In genomic region chr3:51706788-51707731, GRCh38 we compare ENCODE assay signal across 9 cellular contexts. TPM values are rescaled to one million over a fixed set of nuclear protein-coding genes. Genes with fewer than 3 reads are reported as not detected.
A peak's percentile ranks its signal among the peaks of the same experiment; 100 is the strongest.
DNase-seq lines count a peak whose midpoint lies in the region; ATAC-seq and TF ChIP-seq lines count a peak whose summit lies in the region.
"Had no signal": no experiment of that assay in that cellular context is flagged by ENCODE, and none has a peak within 500 bp of the region (broad histone marks: within the 10 kb centered on the region; RNA-seq: fewer than 3 reads in every experiment).

TSS of gene GRM2 (plus strand) at chr3:51707068. CDS start at chr3:51708984, 1,916 bp downstream.

- no peaks in the 10 kb centered on the region for H3K9me3 ChIP-seq in liver (ENCODE audit: control insufficient read depth in 4 of 4, low read length in 3 of 4)
- H3K9me3 ChIP-seq in suprapubic skin, result no peaks in the 10 kb centered on the region

- no peaks in the 10 kb centered on the region for H3K79me2 ChIP-seq in ACC112 (ENCODE audit: control insufficient read depth, insufficient read depth, low read length, unreplicated experiment)

- H3K27me3 ChIP-seq in ACC112 (ENCODE audit: insufficient read depth, low read length), result peaks cover 18% of the 10 kb centered on the region
- no peaks in the 10 kb centered on the region for H3K27me3 ChIP-seq in liver (ENCODE audit: control insufficient read depth in 4 of 4, insufficient read depth in 4 of 4, low read length in 3 of 4)
- H3K27me3 ChIP-seq in suprapubic skin, result no peaks in the 10 kb centered on the region

- no peak for TF ChIP-seq POLR2A in suprapubic skin (IDR thresholded peaks at IDR 0.05)

- no peak for TF ChIP-seq CTCF in endothelial cell (IDR thresholded peaks at IDR 0.05; ENCODE audit: unreplicated experiment)
- TF ChIP-seq CTCF in liver (IDR thresholded peaks at IDR 0.05; ENCODE audit: low read depth, low read length, missing input control), result no peak
- TF ChIP-seq CTCF in suprapubic skin (IDR thresholded peaks at IDR 0.05), result no peak
- no peak for TF ChIP-seq CTCF in GM13976 (IDR thresholded peaks at IDR 0.05; ENCODE audit: borderline replicate concordance, control extremely low read depth, extremely low read depth, insufficient read depth, missing control alignments)

- no peak within 1 kb of the TSS for H3K9ac ChIP-seq in liver (ENCODE audit: low read depth in 1 of 2, low read length in 2 of 2)

- H3K27ac ChIP-seq in ACC112 (ENCODE audit: low read depth, low read length) (no peak within 1 kb of the TSS), liver (ENCODE audit: low read depth in 1 of 2, low read length in 2 of 2) (no peak within 1 kb of the TSS), suprapubic skin (no peak within 1 kb of the TSS)
- H3K27ac ChIP-seq: epithelial cell of prostate had no signal

- H3K4me3 ChIP-seq in ACC112 (ENCODE audit: low read depth, low read length) (peak within 1 kb of the TSS; percentile 60), liver (ENCODE audit: low read depth in 1 of 3, low read length in 3 of 3) (peak within 1 kb of the TSS in 1 of 3 donors; percentile 12), suprapubic skin (peak within 1 kb of the TSS; percentile 46)

- no peak within 1 kb of the TSS for H2AFZ ChIP-seq in ACC112 (ENCODE audit: low read length, unreplicated experiment)

- peaks cover 6% of the 10 kb centered on the region for H3K36me3 Mint-ChIP-seq in endothelial cell (ENCODE audit: low read depth, unreplicated experiment)

- no peak within 1 kb of the TSS for H3K27ac Mint-ChIP-seq in endothelial cell (ENCODE audit: unreplicated experiment)

- peak; percentile 90 for ATAC-seq in SK-N-SH treated with all-trans-retinoic acid at 6 μM for 48 hours
- ATAC-seq in GM18867 (IDR thresholded peaks at IDR 0.05; ENCODE audit: unreplicated experiment), result no peak

- peaks cover 12% of the 10 kb centered on the region for H3K4me1 Mint-ChIP-seq in endothelial cell (ENCODE audit: unreplicated experiment)

- in situ Hi-C loops in GM13976 (cut with MboI; ENCODE audit: low sequenced_read_pairs, unreplicated experiment), result no loop called here

- 21% methylated on average over 69 of the region's 69 CpGs for WGBS in liver
- 14% methylated on average over 45 of the region's 69 CpGs for WGBS in suprapubic skin

- no peak for TF ChIP-seq EP300 in suprapubic skin (IDR thresholded peaks at IDR 0.05)

- TF ChIP-seq RAD21 in liver (IDR thresholded peaks at IDR 0.05), result no peak

- H3K4me1 ChIP-seq in ACC112 (ENCODE audit: control insufficient read depth, insufficient read depth, low read length, unreplicated experiment) (no peaks in the 10 kb centered on the region), liver (ENCODE audit: control insufficient read depth in 4 of 4, insufficient read depth in 4 of 4, low read length in 3 of 4) (peaks cover 0 to 4% (median 1%) of the 10 kb centered on the region in 4 donors), suprapubic skin (peaks cover 12% of the 10 kb centered on the region)

- peak; percentile 93 for DNase-seq in GM03348 (ENCODE audit: low spot score)
- peak; percentile 89 for DNase-seq in endothelial cell (ENCODE audit: low spot score)
- peak; percentile 70 to 82 for DNase-seq in suprapubic skin (ENCODE audit: low spot score in 2 of 2)
- DNase-seq in GM13976 (ENCODE audit: low spot score), result no peak

- H3K27me3 Mint-ChIP-seq in endothelial cell (ENCODE audit: unreplicated experiment), result peaks cover 5% of the 10 kb centered on the region

- H3K36me3 ChIP-seq in ACC112 (ENCODE audit: insufficient read depth, low read length), result no peaks in the 10 kb centered on the region
- peaks cover 5 to 25% (median 11%) of the 10 kb centered on the region in 4 donors for H3K36me3 ChIP-seq in liver (ENCODE audit: control insufficient read depth in 4 of 4, insufficient read depth in 3 of 4, low read depth in 1 of 4, low read length in 3 of 4)
- peaks cover 25% of the 10 kb centered on the region for H3K36me3 ChIP-seq in suprapubic skin

- peak within 1 kb of the TSS; percentile 89 for H3K4me3 Mint-ChIP-seq in endothelial cell (ENCODE audit: unreplicated experiment)

- no peaks in the 10 kb centered on the region for H3K9me3 Mint-ChIP-seq in endothelial cell (ENCODE audit: unreplicated experiment)

TF ChIP-seq in SK-N-SH treated with all-trans-retinoic acid at 6 μM for 48 hours, 23 proteins besides CTCF, POLR2A, EP300 and RAD21 (continues in another document):
- TF ChIP-seq POU6F1 (CRISPR knock-in tag; IDR thresholded peaks at IDR 0.05; ENCODE audit: borderline replicate concordance, low read depth) (no peak), ESRRG (CRISPR knock-in tag; IDR thresholded peaks at IDR 0.05) (no peak), RARB (CRISPR knock-in tag; IDR thresholded peaks at IDR 0.05) (no peak), ZFP3 (CRISPR knock-in tag; IDR thresholded peaks at IDR 0.05) (no peak; the same call in 1 of the 2 replicates), PPARA (CRISPR knock-in tag; IDR thresholded peaks at IDR 0.05; ENCODE audit: borderline replicate concordance) (no peak), CSRNP3 (CRISPR knock-in tag; IDR thresholded peaks at IDR 0.05) (no peak), TOX (CRISPR knock-in tag; IDR thresholded peaks at IDR 0.05; ENCODE audit: borderline replicate concordance) (no peak)

TF ChIP-seq in liver, 16 proteins besides CTCF, POLR2A, EP300 and RAD21:
- TF ChIP-seq REST (IDR thresholded peaks at IDR 0.05), result peak; percentile 98
- no peak for TF ChIP-seq NR2F2 (IDR thresholded peaks at IDR 0.05)

RNA-seq across cellular contexts. Expression of gene GRM2, which starts in this region (rescaled TPM):
- 0.97 TPM for total RNA-seq in endothelial cell (ENCODE audit: unreplicated experiment)
- total RNA-seq in liver, result under 1 TPM in 1 of 2 donors, not detected in 1; 0.08 TPM
- polyA plus RNA-seq in liver, result under 1 TPM in 1 of 2 donors, not detected in 1; 0.02 TPM
- 1 to 10 TPM; 1.9 to 7.3 (median 5.8) TPM for total RNA-seq in suprapubic skin

Comparison
In these comparisons a context has a peak if more than half of its experiments do, and no peak if none do; other contexts are left out.
1. Peak in DNase-seq in endothelial cell; RNA of the gene not detected or under 1 TPM.